In the genomic region with DNA sequence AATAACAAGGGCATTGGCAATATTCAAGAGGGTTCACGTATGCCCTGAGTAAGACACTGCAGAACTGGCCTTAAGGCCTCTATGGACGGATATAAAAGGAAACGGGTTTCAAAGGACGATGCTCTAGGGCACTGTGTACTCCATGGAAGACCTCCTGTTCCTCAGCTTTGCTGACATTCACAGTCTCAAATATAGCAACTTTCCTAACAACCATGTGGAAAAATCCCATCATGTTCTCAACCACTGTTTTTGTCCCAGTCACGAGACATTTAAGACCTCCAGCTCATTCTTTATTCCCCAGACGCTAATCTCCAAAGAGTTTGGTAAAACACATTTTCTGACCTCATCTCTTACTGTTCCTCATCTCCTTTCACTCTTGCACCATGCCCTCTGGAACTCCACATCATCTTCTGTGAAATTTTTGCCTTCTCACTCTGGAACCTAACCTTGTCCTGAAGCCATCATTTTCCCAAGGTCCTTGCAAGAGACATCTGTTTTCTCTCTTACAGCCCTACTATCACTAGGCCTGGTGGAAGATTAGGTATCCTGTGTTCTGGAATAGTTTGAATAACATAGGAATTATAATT, we compare ENCODE assay signal across 21 cellular contexts.
"Had no signal": no experiment of that assay in that cellular context is flagged by ENCODE, and none has a peak within 500 bp of the region (broad histone marks: within the 10 kb centered on the region; RNA-seq: fewer than 3 reads in every experiment).

No MANE protein-coding gene starts in this region.

- H3K36me3 ChIP-seq: lower lobe of right lung, prostate gland, sigmoid colon, thoracic aorta, transverse colon had no signal

- H3K4me3 ChIP-seq: dorsolateral prefrontal cortex, lower lobe of right lung, prostate gland, sigmoid colon, skin epidermis, thoracic aorta, transverse colon had no signal

- H3K4me1 ChIP-seq: foreskin keratinocyte, lower lobe of right lung, parathyroid adenoma, prostate gland had no signal

- H3K9me3 ChIP-seq: lower lobe of right lung, prostate gland, sigmoid colon, thoracic aorta, transverse colon had no signal

- H3K27me3 ChIP-seq: dorsolateral prefrontal cortex, foreskin keratinocyte, sigmoid colon, transverse colon had no signal

- ATAC-seq: esophagus mucosa; foreskin keratinocyte; left lobe of liver; lower lobe of right lung; natural killer cell treated with Interleukin-12 subunit alpha and Interleukin-12 subunit beta and Interleukin-15 and Interleukin-18, amount 100 ng/mL, for 72 hours; stimulated activated naive B cell treated with anti-CD40 and anti-IgM and Interleukin-4, amounts not matched to agents 10 μg/mL and 1 μg/mL and 100 μg/mL, for 72 hours; stimulated activated naive CD8-positive, alpha-beta T cell treated with anti-CD3 and anti-CD28 coated beads, Interleukin-15, amount 100 ng/mL, for 72 hours had no signal

- DNase-seq: cortex of kidney; dorsolateral prefrontal cortex; effector CD8-positive, alpha-beta T cell; foreskin keratinocyte; islet precursor cell; lower lobe of right lung; midbrain; sigmoid colon; stimulated activated CD4-positive, alpha-beta T cell treated with anti-CD3 and anti-CD28 coated beads, Interleukin-2, amount 100 ng/mL, for 24 hours; stimulated activated CD4-positive, alpha-beta T cell treated with anti-CD3 and anti-CD28 coated beads, Interleukin-4, amount 100 ng/mL, for 4 hours; stimulated activated naive B cell treated with anti-CD40 and anti-IgM and Interleukin-4, amounts not matched to agents 10 μg/mL and 1 μg/mL and 100 μg/mL, for 72 hours; stimulated activated naive CD8-positive, alpha-beta T cell treated with anti-CD3 and anti-CD28 coated beads, Interleukin-15, amount 100 ng/mL, for 72 hours; substantia nigra; transverse colon had no signal

- H3K27ac ChIP-seq: dorsolateral prefrontal cortex, foreskin keratinocyte, lower lobe of right lung, parathyroid adenoma, prostate gland, sigmoid colon, skin epidermis, thoracic aorta, transverse colon had no signal
